Comparison of ENCODE assay signal across 18 cellular contexts in the genomic region with DNA sequence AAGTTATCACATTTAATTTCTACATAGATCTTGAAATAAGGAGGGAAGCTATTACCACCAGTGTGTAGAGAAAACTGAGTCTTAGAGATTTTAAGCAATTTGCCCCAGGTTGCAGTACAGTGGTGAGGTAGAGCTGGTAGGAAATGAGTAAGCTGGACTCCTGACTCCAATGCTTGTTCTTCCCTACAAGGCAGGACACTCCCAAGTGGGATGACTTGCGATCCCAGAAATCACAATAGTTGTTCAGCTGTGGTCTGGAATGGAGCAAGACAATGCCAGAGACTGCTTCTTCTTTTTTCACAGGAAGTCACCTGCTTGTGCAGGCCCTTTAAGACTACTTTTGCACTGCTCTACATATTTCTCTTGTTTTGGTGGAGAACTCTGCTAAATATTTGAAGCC.
"Had no signal": no experiment of that assay in that cellular context is flagged by ENCODE, and none has a peak within 500 bp of the region (broad histone marks: within the 10 kb centered on the region; RNA-seq: fewer than 3 reads in every experiment).

No MANE protein-coding gene starts in this region.

- ATAC-seq: activated T-helper 17 cell treated with anti-CD3 and anti-CD28 coated beads, Interleukin-2, amount 50 U/mL, for 72 hours; gastrocnemius medialis; heart right ventricle; left ventricle myocardium superior; stimulated activated effector memory CD8-positive, alpha-beta T cell treated with anti-CD3 and anti-CD28 coated beads, Interleukin-12 subunit alpha, Interleukin-12 subunit beta, amount 100 ng/mL, for 72 hours had no signal

- H3K9me3 Mint-ChIP-seq: central memory CD8-positive, alpha-beta T cell had no signal

- H3K27ac ChIP-seq: esophagus squamous epithelium, gastrocnemius medialis, heart right ventricle, right atrium auricular region, transverse colon had no signal

- H3K4me3 Mint-ChIP-seq: activated CD4-positive, alpha-beta T cell treated with anti-CD3 and anti-CD28 coated beads, Interleukin-2, amount 10 ng/mL, durations not matched to agents 7 days and 5 days; activated naive CD4-positive, alpha-beta T cell treated with anti-CD3 and anti-CD28 coated beads, Interleukin-2, amount 10 ng/mL, durations not matched to agents 7 days and 5 days; activated T-helper 17 cell treated with anti-CD3 and anti-CD28 coated beads, Interleukin-2, amount 50 U/mL, for 72 hours; central memory CD8-positive, alpha-beta T cell; naive B cell; stimulated activated effector memory CD8-positive, alpha-beta T cell treated with anti-CD3 and anti-CD28 coated beads, Interleukin-12 subunit alpha, Interleukin-12 subunit beta, amount 100 ng/mL, for 72 hours had no signal

- H3K27me3 ChIP-seq: esophagus squamous epithelium, gastrocnemius medialis, heart right ventricle, right atrium auricular region, transverse colon had no signal

- H3K27ac Mint-ChIP-seq: activated CD4-positive, alpha-beta T cell treated with anti-CD3 and anti-CD28 coated beads, Interleukin-2, amount 10 ng/mL, durations not matched to agents 7 days and 5 days; activated naive CD4-positive, alpha-beta T cell treated with anti-CD3 and anti-CD28 coated beads, Interleukin-2, amount 10 ng/mL, durations not matched to agents 7 days and 5 days; activated T-helper 17 cell treated with anti-CD3 and anti-CD28 coated beads, Interleukin-2, amount 50 U/mL, for 72 hours; naive B cell; stimulated activated effector memory CD8-positive, alpha-beta T cell treated with anti-CD3 and anti-CD28 coated beads, Interleukin-12 subunit alpha, Interleukin-12 subunit beta, amount 100 ng/mL, for 72 hours had no signal

- H3K36me3 ChIP-seq: esophagus squamous epithelium, gastrocnemius medialis, right atrium auricular region, transverse colon had no signal

- H3K4me3 ChIP-seq: esophagus squamous epithelium, gastrocnemius medialis, heart right ventricle, right atrium auricular region, smooth muscle cell, transverse colon had no signal

- H3K36me3 Mint-ChIP-seq: activated naive CD4-positive, alpha-beta T cell treated with anti-CD3 and anti-CD28 coated beads, Interleukin-2, amount 10 ng/mL, durations not matched to agents 7 days and 5 days; stimulated activated effector memory CD8-positive, alpha-beta T cell treated with anti-CD3 and anti-CD28 coated beads, Interleukin-12 subunit alpha, Interleukin-12 subunit beta, amount 100 ng/mL, for 72 hours had no signal

- H3K27me3 Mint-ChIP-seq: activated CD4-positive, alpha-beta T cell treated with anti-CD3 and anti-CD28 coated beads, Interleukin-2, amount 10 ng/mL, durations not matched to agents 7 days and 5 days; activated naive CD4-positive, alpha-beta T cell treated with anti-CD3 and anti-CD28 coated beads, Interleukin-2, amount 10 ng/mL, durations not matched to agents 7 days and 5 days; activated T-helper 17 cell treated with anti-CD3 and anti-CD28 coated beads, Interleukin-2, amount 50 U/mL, for 72 hours; central memory CD8-positive, alpha-beta T cell; naive B cell had no signal

- H3K4me1 ChIP-seq: esophagus squamous epithelium, heart right ventricle, right atrium auricular region, transverse colon had no signal

- H3K9me3 ChIP-seq: esophagus squamous epithelium, gastrocnemius medialis, right atrium auricular region, transverse colon had no signal

- H3K4me2 ChIP-seq: smooth muscle cell had no signal

- DNase-seq: activated CD4-positive, alpha-beta T cell treated with anti-CD3 and anti-CD28 coated beads, Interleukin-2, amount 10 ng/mL, durations not matched to agents 7 days and 5 days; activated CD4-positive, CD25-positive, alpha-beta regulatory T cell; activated CD8-positive, alpha-beta memory T cell treated with anti-CD3 and anti-CD28 coated beads for 24 hours; activated naive CD4-positive, alpha-beta T cell treated with anti-CD3 and anti-CD28 coated beads, Interleukin-2, amount 10 ng/mL, durations not matched to agents 7 days and 5 days; activated T-cell treated with anti-CD3 and anti-CD28 coated beads for 4 hours; cortex of kidney; esophagus squamous epithelium; gastrocnemius medialis; heart right ventricle; left ventricle myocardium superior; naive B cell; posterior cingulate gyrus; transverse colon had no signal

- H3K4me1 Mint-ChIP-seq: activated CD4-positive, alpha-beta T cell treated with anti-CD3 and anti-CD28 coated beads, Interleukin-2, amount 10 ng/mL, durations not matched to agents 7 days and 5 days; activated naive CD4-positive, alpha-beta T cell treated with anti-CD3 and anti-CD28 coated beads, Interleukin-2, amount 10 ng/mL, durations not matched to agents 7 days and 5 days; activated T-helper 17 cell treated with anti-CD3 and anti-CD28 coated beads, Interleukin-2, amount 50 U/mL, for 72 hours; central memory CD8-positive, alpha-beta T cell; naive B cell; stimulated activated effector memory CD8-positive, alpha-beta T cell treated with anti-CD3 and anti-CD28 coated beads, Interleukin-12 subunit alpha, Interleukin-12 subunit beta, amount 100 ng/mL, for 72 hours had no signal
